20 cellular contexts compared by ENCODE assay signal in genomic region chr7:81370857-81371256, GRCh38.
"Had no signal": no experiment of that assay in that cellular context is flagged by ENCODE, and none has a peak within 500 bp of the region (broad histone marks: within the 10 kb centered on the region; RNA-seq: fewer than 3 reads in every experiment).

No MANE protein-coding gene starts in this region.

- H3K4me1 ChIP-seq: adrenal gland had no signal

- H3K27me3 ChIP-seq: adrenal gland had no signal

- H3K4me3 ChIP-seq: adrenal gland had no signal

- H3K27ac ChIP-seq: adrenal gland had no signal

- H3K36me3 ChIP-seq: adrenal gland had no signal

- ATAC-seq: activated T-helper 17 cell treated with anti-CD3 and anti-CD28 coated beads, Interleukin-2, amount 50 U/mL, for 72 hours; PC-3; WTC11 had no signal

- H3K9me3 ChIP-seq: adrenal gland had no signal

- DNase-seq: activated CD4-positive, alpha-beta T cell treated with anti-CD3 and anti-CD28 coated beads, Interleukin-2, amount 10 ng/mL, durations not matched to agents 24 days and 14 days; activated CD4-positive, alpha-beta T cell treated with anti-CD3 and anti-CD28 coated beads, Interleukin-2, amount 50 U/mL, for 48 hours; activated CD4-positive, CD25-positive, alpha-beta regulatory T cell treated with anti-CD3 and anti-CD28 coated beads, Interleukin-2, amount 50 U/mL, for 72 hours; activated CD8-positive, alpha-beta memory T cell treated with anti-CD3 and anti-CD28 coated beads for 24 hours; activated gamma-delta T cell; activated naive CD4-positive, alpha-beta T cell treated with anti-CD3 and anti-CD28 coated beads, Interleukin-2, amount 10 ng/mL, durations not matched to agents 7 days and 5 days; activated naive CD8-positive, alpha-beta T cell treated with anti-CD3 and anti-CD28 coated beads for 36 hours; activated T-cell treated with anti-CD3 and anti-CD28 coated beads, Interleukin-2, amount 50 U/mL, for 48 hours; adrenal gland; anterior cingulate cortex; caudate nucleus; NCI-H1105 treated with DMSO at 0.1 percent for 48 hours; NCI-H1436 treated with DMSO at 0.1 percent for 48 hours; NCI-H187; NCI-H2081; NCI-H524; PC-3; SIG-M5 had no signal
